ENCODE assay signal across 19 cellular contexts in the genomic region with DNA sequence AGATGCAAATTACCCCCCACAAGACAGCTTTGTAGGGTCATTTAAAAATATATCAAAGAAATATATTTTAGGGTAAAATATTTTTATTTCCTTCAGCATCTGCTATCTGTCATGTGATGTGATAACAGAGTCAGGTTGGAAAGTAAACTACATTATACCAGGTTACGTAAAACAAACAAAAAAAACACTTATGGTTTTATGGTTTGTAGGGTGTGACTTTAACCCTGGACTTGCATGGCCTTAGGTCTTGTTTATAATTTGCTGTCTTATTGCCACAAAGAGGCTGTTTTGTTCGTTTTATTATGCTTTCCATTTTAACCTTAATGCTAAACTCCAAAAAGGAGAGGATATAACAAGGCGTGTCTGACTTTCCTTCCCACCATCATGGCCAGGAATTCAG.
DNase-seq lines count a peak whose midpoint lies in the region; ATAC-seq, FAIRE-seq and TF ChIP-seq lines count a peak whose summit lies in the region.
"Had no signal": no experiment of that assay in that cellular context is flagged by ENCODE, and none has a peak within 500 bp of the region (broad histone marks: within the 10 kb centered on the region; RNA-seq: fewer than 3 reads in every experiment).

No MANE protein-coding gene starts in this region.

- BruUV-seq in K562 (replicated peaks; lab: Mats Ljungman, UMichigan): no TSS peak

- no peak for ATAC-seq in K562
- ATAC-seq in mucosa of descending colon: peak; percentile 97
- no peak for ATAC-seq in stimulated activated naive B cell treated with anti-CD40 and anti-IgM and Interleukin-4, amounts not matched to agents 10 μg/mL and 1 μg/mL and 100 μg/mL, for 72 hours (replicated peaks)
- ATAC-seq: GM12878, HepG2 had no signal

- H3K4me2 ChIP-seq in K562 (ENCODE audit: insufficient read depth, low read length): no peak overlapping the region
- H3K4me2 ChIP-seq: BLaER1 had no signal

- no peak overlapping the region for H3K27ac Mint-ChIP-seq in stimulated activated naive B cell treated with anti-CD40 and anti-IgM and Interleukin-4, amounts not matched to agents 10 μg/mL and 1 μg/mL and 100 μg/mL, for 72 hours
- H3K27ac Mint-ChIP-seq: CD14-positive monocyte; CD4-positive, alpha-beta memory T cell; IgD-negative memory B cell had no signal

- no peaks in the 10 kb centered on the region for H3K27me3 Mint-ChIP-seq in stimulated activated naive B cell treated with anti-CD40 and anti-IgM and Interleukin-4, amounts not matched to agents 10 μg/mL and 1 μg/mL and 100 μg/mL, for 72 hours
- H3K27me3 Mint-ChIP-seq: CD4-positive, alpha-beta memory T cell; IgD-negative memory B cell had no signal

- H3K36me3 ChIP-seq in K562 (ENCODE audit: control insufficient read depth, insufficient read depth, low read length): no peaks in the 10 kb centered on the region
- no peaks in the 10 kb centered on the region for H3K36me3 ChIP-seq in mucosa of descending colon (ENCODE audit: low read depth)
- H3K36me3 ChIP-seq: BLaER1 had no signal

- H3K9me3 ChIP-seq in K562 (replicated peaks; ENCODE audit: control insufficient read depth, insufficient read depth, low read depth, low read length) (no peaks in the 10 kb centered on the region), mucosa of descending colon (no peaks in the 10 kb centered on the region)
- H3K9me3 ChIP-seq: BLaER1 had no signal

- no peaks in the 10 kb centered on the region for H3K27me3 ChIP-seq in K562 (ENCODE audit: control insufficient read depth in 2 of 2, insufficient read depth in 2 of 2, low read length in 2 of 2)
- H3K27me3 ChIP-seq: BLaER1 had no signal

- FAIRE-seq in K562 (lab: Jason Lieb, UNC): no peak
- no peak for FAIRE-seq in RCC 7860 (lab: Jason Lieb, UNC)
- FAIRE-seq: GM12878, HepG2 had no signal

- H3K9me1 ChIP-seq in K562 (ENCODE audit: control insufficient read depth, insufficient read depth, low read length): no peaks in the 10 kb centered on the region

- H3K4me3 ChIP-seq in K562 (no peak overlapping the region), mucosa of descending colon (no peak overlapping the region)
- H3K4me3 ChIP-seq: BLaER1, GM12878 had no signal

- TF ChIP-seq RAD21 in K562 (CRISPR knock-in tag; conservative IDR thresholded peaks at IDR 0.05 in 1 of 2, IDR thresholded peaks at IDR 0.05 in 1 of 2): no peak

- H3K9ac ChIP-seq in K562 (ENCODE audit: insufficient read depth in 1 of 2, low read depth in 2 of 2, low read length in 2 of 2): no peak overlapping the region
- H3K9ac ChIP-seq: BLaER1 had no signal

- DNase-seq in DMS153 (lab: John Stamatoyannopoulos, UW) (peak; percentile 17), DMS153 treated with DMSO at 0.1 percent for 48 hours (lab: John Stamatoyannopoulos, UW; ENCODE audit: unreplicated experiment) (no peak), K562 (ENCODE audit: extremely low read depth in 1 of 4, low spot score in 3 of 4) (no peak), mucosa of descending colon (no peak), RCC 7860 (ENCODE audit: low spot score) (no peak), NCI-H187 treated with DMSO at 0.1 percent for 48 hours (lab: John Stamatoyannopoulos, UW) (no peak)
- DNase-seq in stimulated activated naive B cell treated with anti-CD40 and anti-IgM and Interleukin-4, amounts not matched to agents 10 μg/mL and 1 μg/mL and 100 μg/mL, for 72 hours: no peak
- DNase-seq: CD4-positive, alpha-beta memory T cell; DMS53; DND-41; EL; GOT3; H9 had no signal

- 19% methylated on average over 3 of the region's 3 CpGs for WGBS in K562 (ENCODE audit: insufficient coverage, low coverage, missing lambda C conversion rate)

- no peak for TF ChIP-seq POLR2A in K562 (conservative IDR thresholded peaks at IDR 0.05)

- TF ChIP-seq EP300 in K562 (IDR thresholded peaks at IDR 0.05; ENCODE audit: low read length): no peak

- no peak overlapping the region for H3K4me3 Mint-ChIP-seq in stimulated activated naive B cell treated with anti-CD40 and anti-IgM and Interleukin-4, amounts not matched to agents 10 μg/mL and 1 μg/mL and 100 μg/mL, for 72 hours
- H3K4me3 Mint-ChIP-seq: CD14-positive monocyte; CD4-positive, alpha-beta memory T cell; H9; IgD-negative memory B cell had no signal

- H4K20me1 ChIP-seq in K562 (replicated peaks; ENCODE audit: control insufficient read depth, insufficient read depth, low read length): no peaks in the 10 kb centered on the region
- H4K20me1 ChIP-seq: BLaER1 had no signal

- H3K36me3 Mint-ChIP-seq in stimulated activated naive B cell treated with anti-CD40 and anti-IgM and Interleukin-4, amounts not matched to agents 10 μg/mL and 1 μg/mL and 100 μg/mL, for 72 hours: no peaks in the 10 kb centered on the region
- H3K36me3 Mint-ChIP-seq: CD14-positive monocyte; CD4-positive, alpha-beta memory T cell; IgD-negative memory B cell had no signal

- POLR2A ChIA-PET in K562 (lab: Yijun Ruan, JAX): no interaction called here

- TF ChIP-seq CTCF in K562 (IDR thresholded peaks at IDR 0.05 in 2 of 3, conservative IDR thresholded peaks at IDR 0.05 in 1 of 3; ENCODE audit: insufficient read depth in 2 of 3, low read depth in 1 of 3, low read length in 3 of 3) (no peak), mucosa of descending colon (IDR thresholded peaks at IDR 0.05) (no peak)

- no peak overlapping the region for H2AFZ ChIP-seq in K562 (ENCODE audit: low read depth, low read length)

- CTCF ChIA-PET in K562 (lab: Yijun Ruan, JAX; ENCODE audit: low intra/inter-chr PET ratio): no interaction called here

- intact Hi-C loops in K562 (cut with micrococcal nuclease): no loop called here
- intact Hi-C loops in mucosa of descending colon (cut with DNase I, micrococcal nuclease): no loop called here

- in situ Hi-C loops in K562 (cut with MboI): no loop called here

- H3K4me1 Mint-ChIP-seq in stimulated activated naive B cell treated with anti-CD40 and anti-IgM and Interleukin-4, amounts not matched to agents 10 μg/mL and 1 μg/mL and 100 μg/mL, for 72 hours: no peaks in the 10 kb centered on the region
- H3K4me1 Mint-ChIP-seq: CD4-positive, alpha-beta memory T cell had no signal

- no peak overlapping the region for H3K27ac ChIP-seq in K562 (ENCODE audit: extremely low read depth, low read depth, low read length)
- H3K27ac ChIP-seq: 22Rv1, BLaER1 had no signal

- no peaks in the 10 kb centered on the region for H3K4me1 ChIP-seq in K562 (replicated peaks in 1 of 2; ENCODE audit: control insufficient read depth in 2 of 2, insufficient read depth in 2 of 2, low read length in 2 of 2)
- peaks cover 4% of the 10 kb centered on the region for H3K4me1 ChIP-seq in mucosa of descending colon (ENCODE audit: low read depth)

- no peaks in the 10 kb centered on the region for H3K9me3 Mint-ChIP-seq in stimulated activated naive B cell treated with anti-CD40 and anti-IgM and Interleukin-4, amounts not matched to agents 10 μg/mL and 1 μg/mL and 100 μg/mL, for 72 hours
- H3K9me3 Mint-ChIP-seq: H9 had no signal

- H3K79me2 ChIP-seq in K562 (ENCODE audit: control insufficient read depth, insufficient read depth, low read length): no peaks in the 10 kb centered on the region

TF ChIP-seq in K562, 482 proteins besides CTCF, POLR2A, EP300 and RAD21:
- no peak for TF ChIP-seq ZNF551 (CRISPR knock-in tag; IDR thresholded peaks at IDR 0.05)
- TF ChIP-seq, protein P1, sequence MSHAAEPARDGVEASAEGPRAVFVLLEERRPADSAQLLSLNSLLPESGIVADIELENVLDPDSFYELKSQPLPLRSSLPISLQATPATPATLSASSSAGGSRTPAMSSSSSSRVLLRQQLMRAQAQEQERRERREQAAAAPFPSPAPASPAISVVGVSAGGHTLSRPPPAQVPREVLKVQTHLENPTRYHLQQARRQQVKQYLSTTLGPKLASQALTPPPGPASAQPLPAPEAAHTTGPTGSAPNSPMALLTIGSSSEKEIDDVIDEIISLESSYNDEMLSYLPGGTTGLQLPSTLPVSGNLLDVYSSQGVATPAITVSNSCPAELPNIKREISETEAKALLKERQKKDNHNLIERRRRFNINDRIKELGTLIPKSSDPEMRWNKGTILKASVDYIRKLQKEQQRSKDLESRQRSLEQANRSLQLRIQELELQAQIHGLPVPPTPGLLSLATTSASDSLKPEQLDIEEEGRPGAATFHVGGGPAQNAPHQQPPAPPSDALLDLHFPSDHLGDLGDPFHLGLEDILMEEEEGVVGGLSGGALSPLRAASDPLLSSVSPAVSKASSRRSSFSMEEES (CRISPR knock-in tag; IDR thresholded peaks at IDR 0.05): peak; percentile 9; the same call in 1 of the 2 replicates
